ENCODE assay signal across 20 cellular contexts in genomic region chr15:81612631-81613030, GRCh38.
"Had no signal": no experiment of that assay in that cellular context is flagged by ENCODE, and none has a peak within 500 bp of the region (broad histone marks: within the 10 kb centered on the region; RNA-seq: fewer than 3 reads in every experiment).

No MANE protein-coding gene starts in this region.

- H3K9me3 Mint-ChIP-seq: activated CD8-positive, alpha-beta T cell treated with anti-CD3 and anti-CD28 coated beads for 36 hours; activated naive CD4-positive, alpha-beta T cell treated with anti-CD3 and anti-CD28 coated beads, Interleukin-2, amount 50 U/mL, for 72 hours; activated T-cell treated with anti-CD3 and anti-CD28 coated beads, Interleukin-2, amount 50 U/mL, for 72 hours; nephron progenitor cell had no signal

- DNase-seq: activated CD4-positive, alpha-beta T cell treated with anti-CD3 and anti-CD28 coated beads for 36 hours; activated CD8-positive, alpha-beta memory T cell treated with anti-CD3 and anti-CD28 coated beads, Interleukin-2, amount 50 U/mL, for 48 hours; activated CD8-positive, alpha-beta T cell treated with anti-CD3 and anti-CD28 coated beads for 36 hours; activated gamma-delta T cell; activated T-cell treated with anti-CD3 and anti-CD28 coated beads, Interleukin-2, amount 50 U/mL, for 72 hours; immature natural killer cell; nephron progenitor cell; psoas muscle; right lobe of liver; stomach; T-helper 1 cell; testis; upper lobe of left lung had no signal

- H3K27ac Mint-ChIP-seq: activated CD4-positive, alpha-beta T cell treated with anti-CD3 and anti-CD28 coated beads for 36 hours; activated CD8-positive, alpha-beta T cell treated with anti-CD3 and anti-CD28 coated beads for 36 hours; activated naive CD4-positive, alpha-beta T cell treated with anti-CD3 and anti-CD28 coated beads, Interleukin-2, amount 50 U/mL, for 72 hours; activated T-cell treated with anti-CD3 and anti-CD28 coated beads, Interleukin-2, amount 50 U/mL, for 72 hours; immature natural killer cell; nephron progenitor cell had no signal

- H3K4me2 ChIP-seq: hepatocyte, smooth muscle cell had no signal

- H3K79me2 ChIP-seq: hepatocyte had no signal

- H2AFZ ChIP-seq: hepatocyte had no signal

- H3K4me1 Mint-ChIP-seq: activated CD4-positive, alpha-beta T cell treated with anti-CD3 and anti-CD28 coated beads for 36 hours; immature natural killer cell had no signal

- FAIRE-seq: endometrium had no signal

- H3K9me3 ChIP-seq: psoas muscle, right lobe of liver, stomach, testis, upper lobe of left lung had no signal

- H3K27me3 ChIP-seq: cardiac muscle cell, hepatocyte, right lobe of liver, testis, upper lobe of left lung had no signal

- H3K4me3 ChIP-seq: cardiac muscle cell, hepatocyte, psoas muscle, right lobe of liver, smooth muscle cell, stomach, testis, upper lobe of left lung had no signal

- H3K4me3 Mint-ChIP-seq: activated CD4-positive, alpha-beta T cell treated with anti-CD3 and anti-CD28 coated beads for 36 hours; activated CD8-positive, alpha-beta T cell treated with anti-CD3 and anti-CD28 coated beads for 36 hours; activated T-cell treated with anti-CD3 and anti-CD28 coated beads, Interleukin-2, amount 50 U/mL, for 72 hours; immature natural killer cell; nephron progenitor cell had no signal

- H3K4me1 ChIP-seq: psoas muscle, right lobe of liver, stomach, testis, upper lobe of left lung had no signal

- H3K36me3 ChIP-seq: cardiac muscle cell, right lobe of liver, stomach, upper lobe of left lung had no signal

- H3K36me3 Mint-ChIP-seq: activated naive CD4-positive, alpha-beta T cell treated with anti-CD3 and anti-CD28 coated beads, Interleukin-2, amount 50 U/mL, for 72 hours; immature natural killer cell had no signal

- ATAC-seq: activated CD4-positive, alpha-beta T cell treated with anti-CD3 and anti-CD28 coated beads for 36 hours; activated CD8-positive, alpha-beta T cell treated with anti-CD3 and anti-CD28 coated beads for 36 hours; activated naive CD4-positive, alpha-beta T cell treated with anti-CD3 and anti-CD28 coated beads, Interleukin-2, amount 50 U/mL, for 72 hours; activated T-cell treated with anti-CD3 and anti-CD28 coated beads, Interleukin-2, amount 50 U/mL, for 72 hours; esophagus mucosa; psoas muscle; right lobe of liver had no signal

- H3K27ac ChIP-seq: cardiac muscle cell, hepatocyte, psoas muscle, right lobe of liver, stomach, testis, upper lobe of left lung, VCaP had no signal
